ENCODE assay signal across 1 cellular context in the genomic region with DNA sequence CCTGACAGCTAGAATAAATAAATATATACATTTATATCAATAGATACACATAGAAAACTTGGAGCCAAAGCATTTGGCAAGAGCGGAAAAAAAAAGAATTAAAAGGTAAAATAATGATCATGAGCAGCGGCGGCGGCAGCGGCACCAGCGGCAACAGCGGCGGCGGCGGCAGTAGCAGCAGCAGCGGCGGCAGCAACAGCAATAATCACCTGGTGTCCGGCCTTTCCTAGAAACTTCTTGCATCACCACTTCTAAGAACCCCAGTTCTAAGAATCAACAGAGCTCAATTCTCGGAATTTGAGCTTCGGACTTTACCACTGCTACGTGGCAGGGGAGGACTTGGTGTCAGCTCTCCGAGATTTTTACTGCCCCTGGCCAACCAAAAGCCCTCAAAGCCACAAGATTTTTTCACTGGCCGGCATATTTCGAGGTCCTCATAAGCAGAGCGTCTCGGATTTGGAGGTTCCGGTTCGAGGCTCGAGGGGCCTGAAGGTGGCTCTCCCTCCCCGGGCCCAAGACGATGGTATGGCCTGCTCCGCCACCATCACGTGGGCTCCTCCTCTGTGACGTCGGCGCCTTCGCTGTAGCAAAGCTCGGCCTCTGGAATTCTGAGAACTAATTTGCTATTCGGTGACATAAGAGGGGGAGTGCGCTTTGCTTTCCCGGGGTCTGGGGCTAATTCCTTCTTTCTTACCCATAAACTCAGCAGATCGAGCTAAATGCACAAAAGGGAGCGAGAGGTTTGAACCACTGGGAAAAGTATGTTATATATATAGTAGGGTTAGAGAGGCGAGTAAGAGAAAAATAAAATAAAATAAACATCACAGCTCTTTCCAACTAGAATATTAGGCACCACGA.
TF ChIP-seq lines count a peak whose summit lies in the region.

A gene (minus strand): TSS at position 268 of the 858 bp plus-strand sequence. CDS start 11,775 bp downstream, outside the sequence.

TF ChIP-seq in HepG2, 621 proteins besides CTCF, POLR2A, EP300 and RAD21 (continued from another document and continues in another):
- TF ChIP-seq, protein P1, sequence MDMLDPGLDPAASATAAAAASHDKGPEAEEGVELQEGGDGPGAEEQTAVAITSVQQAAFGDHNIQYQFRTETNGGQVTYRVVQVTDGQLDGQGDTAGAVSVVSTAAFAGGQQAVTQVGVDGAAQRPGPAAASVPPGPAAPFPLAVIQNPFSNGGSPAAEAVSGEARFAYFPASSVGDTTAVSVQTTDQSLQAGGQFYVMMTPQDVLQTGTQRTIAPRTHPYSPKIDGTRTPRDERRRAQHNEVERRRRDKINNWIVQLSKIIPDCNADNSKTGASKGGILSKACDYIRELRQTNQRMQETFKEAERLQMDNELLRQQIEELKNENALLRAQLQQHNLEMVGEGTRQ (IDR thresholded peaks at IDR 0.05; ENCODE audit: low read depth, low read length), result peak; percentile 96
- TF ChIP-seq, protein P1 (CRISPR knock-in tag; IDR thresholded peaks at IDR 0.05; ENCODE audit: borderline replicate concordance), result peak; percentile 97; the same call in 1 of the 2 replicates
- TF ChIP-seq ZNF468 (CRISPR knock-in tag; IDR thresholded peaks at IDR 0.05) (no peak), TARDBP (CRISPR knock-in tag; IDR thresholded peaks at IDR 0.05) (peak; percentile 59), ZNF563 (CRISPR knock-in tag; IDR thresholded peaks at IDR 0.05) (no peak), HMG20B (CRISPR knock-in tag; conservative IDR thresholded peaks at IDR 0.05) (0 out of 2 replicates have a peak, but pooled peaks have one; percentile 24), ZSCAN21 (CRISPR knock-in tag; IDR thresholded peaks at IDR 0.05; ENCODE audit: borderline replicate concordance) (peak; percentile 55; the same call in 1 of the 2 replicates), ZNF709 (CRISPR knock-in tag; IDR thresholded peaks at IDR 0.05) (no peak), ZNF34 (CRISPR knock-in tag; IDR thresholded peaks at IDR 0.05; ENCODE audit: borderline replicate concordance) (0 out of 2 replicates have a peak, but pooled peaks have one; percentile 48), ZNF17 (CRISPR knock-in tag; IDR thresholded peaks at IDR 0.05) (no peak), ZNF451 (CRISPR knock-in tag; IDR thresholded peaks at IDR 0.05) (0 out of 2 replicates have a peak, but pooled peaks have one; percentile 45), HNF4A (CRISPR knock-in tag; IDR thresholded peaks at IDR 0.05) (peak; percentile 73), POLR2G (IDR thresholded peaks at IDR 0.05; ENCODE audit: low read depth, low read length) (peak; percentile 89), ZSCAN31 (CRISPR knock-in tag; IDR thresholded peaks at IDR 0.05; ENCODE audit: low read depth) (peak; percentile 77), ZNF616 (CRISPR knock-in tag; IDR thresholded peaks at IDR 0.05; ENCODE audit: low read depth) (peak; percentile 26; the same call in 1 of the 2 replicates), NR2F1 (CRISPR knock-in tag; IDR thresholded peaks at IDR 0.05) (peak in 1 of 2 experiments; percentile 33; a peak in 1 of 4 replicates), KLF12 (CRISPR knock-in tag; IDR thresholded peaks at IDR 0.05; ENCODE audit: borderline replicate concordance) (0 out of 2 replicates have a peak, but pooled peaks have one; percentile 24), ZNF678 (CRISPR knock-in tag; IDR thresholded peaks at IDR 0.05) (peak; percentile 76; the same call in 1 of the 2 replicates), ARHGAP35 (CRISPR knock-in tag; IDR thresholded peaks at IDR 0.05; ENCODE audit: borderline replicate concordance) (no peak; the same call in 1 of the 2 replicates), TP53 (CRISPR knock-in tag; conservative IDR thresholded peaks at IDR 0.05) (peak; percentile 86; the same call in 1 of the 2 replicates), ARNT2 (CRISPR knock-in tag; IDR thresholded peaks at IDR 0.05; ENCODE audit: low read depth) (peak; percentile 77), EHMT2 (IDR thresholded peaks at IDR 0.05; ENCODE audit: borderline replicate concordance, low read depth, low read length) (no peak), SNAPC2 (CRISPR knock-in tag; IDR thresholded peaks at IDR 0.05) (0 out of 2 replicates have a peak, but pooled peaks have one; percentile 31), ZNF577 (CRISPR knock-in tag; IDR thresholded peaks at IDR 0.05; ENCODE audit: borderline replicate concordance, low read depth) (no peak), ZNF776 (CRISPR knock-in tag; IDR thresholded peaks at IDR 0.05) (0 out of 2 replicates have a peak, but pooled peaks have one; percentile 39), MYC (CRISPR knock-in tag; IDR thresholded peaks at IDR 0.05; ENCODE audit: borderline replicate concordance) (0 out of 2 replicates have a peak, but pooled peaks have one; percentile 39), HMG20A (CRISPR knock-in tag; IDR thresholded peaks at IDR 0.05; ENCODE audit: borderline replicate concordance) (peak; percentile 66; the same call in 1 of the 2 replicates), ZNF383 (CRISPR knock-in tag; IDR thresholded peaks at IDR 0.05; ENCODE audit: borderline replicate concordance) (no peak), PPARG (CRISPR knock-in tag; conservative IDR thresholded peaks at IDR 0.05) (peak; percentile 27; the same call in 1 of the 2 replicates), ZNF335 (CRISPR knock-in tag; IDR thresholded peaks at IDR 0.05) (peak; percentile 72), ZMAT3 (CRISPR knock-in tag; conservative IDR thresholded peaks at IDR 0.05) (peak; percentile 78; the same call in 1 of the 2 replicates), ZNF549 (CRISPR knock-in tag; IDR thresholded peaks at IDR 0.05) (peak; percentile 47; the same call in 1 of the 2 replicates), DR1 (CRISPR knock-in tag; IDR thresholded peaks at IDR 0.05) (peak; percentile 70; the same call in 1 of the 2 replicates)
- TF ChIP-seq, protein P2, sequence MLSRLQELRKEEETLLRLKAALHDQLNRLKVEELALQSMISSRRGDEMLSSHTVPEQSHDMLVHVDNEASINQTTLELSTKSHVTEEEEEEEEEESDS (CRISPR knock-in tag; IDR thresholded peaks at IDR 0.05; ENCODE audit: borderline replicate concordance), result 0 out of 2 replicates have a peak, but pooled peaks have one; percentile 53
- TF ChIP-seq, protein P3, sequence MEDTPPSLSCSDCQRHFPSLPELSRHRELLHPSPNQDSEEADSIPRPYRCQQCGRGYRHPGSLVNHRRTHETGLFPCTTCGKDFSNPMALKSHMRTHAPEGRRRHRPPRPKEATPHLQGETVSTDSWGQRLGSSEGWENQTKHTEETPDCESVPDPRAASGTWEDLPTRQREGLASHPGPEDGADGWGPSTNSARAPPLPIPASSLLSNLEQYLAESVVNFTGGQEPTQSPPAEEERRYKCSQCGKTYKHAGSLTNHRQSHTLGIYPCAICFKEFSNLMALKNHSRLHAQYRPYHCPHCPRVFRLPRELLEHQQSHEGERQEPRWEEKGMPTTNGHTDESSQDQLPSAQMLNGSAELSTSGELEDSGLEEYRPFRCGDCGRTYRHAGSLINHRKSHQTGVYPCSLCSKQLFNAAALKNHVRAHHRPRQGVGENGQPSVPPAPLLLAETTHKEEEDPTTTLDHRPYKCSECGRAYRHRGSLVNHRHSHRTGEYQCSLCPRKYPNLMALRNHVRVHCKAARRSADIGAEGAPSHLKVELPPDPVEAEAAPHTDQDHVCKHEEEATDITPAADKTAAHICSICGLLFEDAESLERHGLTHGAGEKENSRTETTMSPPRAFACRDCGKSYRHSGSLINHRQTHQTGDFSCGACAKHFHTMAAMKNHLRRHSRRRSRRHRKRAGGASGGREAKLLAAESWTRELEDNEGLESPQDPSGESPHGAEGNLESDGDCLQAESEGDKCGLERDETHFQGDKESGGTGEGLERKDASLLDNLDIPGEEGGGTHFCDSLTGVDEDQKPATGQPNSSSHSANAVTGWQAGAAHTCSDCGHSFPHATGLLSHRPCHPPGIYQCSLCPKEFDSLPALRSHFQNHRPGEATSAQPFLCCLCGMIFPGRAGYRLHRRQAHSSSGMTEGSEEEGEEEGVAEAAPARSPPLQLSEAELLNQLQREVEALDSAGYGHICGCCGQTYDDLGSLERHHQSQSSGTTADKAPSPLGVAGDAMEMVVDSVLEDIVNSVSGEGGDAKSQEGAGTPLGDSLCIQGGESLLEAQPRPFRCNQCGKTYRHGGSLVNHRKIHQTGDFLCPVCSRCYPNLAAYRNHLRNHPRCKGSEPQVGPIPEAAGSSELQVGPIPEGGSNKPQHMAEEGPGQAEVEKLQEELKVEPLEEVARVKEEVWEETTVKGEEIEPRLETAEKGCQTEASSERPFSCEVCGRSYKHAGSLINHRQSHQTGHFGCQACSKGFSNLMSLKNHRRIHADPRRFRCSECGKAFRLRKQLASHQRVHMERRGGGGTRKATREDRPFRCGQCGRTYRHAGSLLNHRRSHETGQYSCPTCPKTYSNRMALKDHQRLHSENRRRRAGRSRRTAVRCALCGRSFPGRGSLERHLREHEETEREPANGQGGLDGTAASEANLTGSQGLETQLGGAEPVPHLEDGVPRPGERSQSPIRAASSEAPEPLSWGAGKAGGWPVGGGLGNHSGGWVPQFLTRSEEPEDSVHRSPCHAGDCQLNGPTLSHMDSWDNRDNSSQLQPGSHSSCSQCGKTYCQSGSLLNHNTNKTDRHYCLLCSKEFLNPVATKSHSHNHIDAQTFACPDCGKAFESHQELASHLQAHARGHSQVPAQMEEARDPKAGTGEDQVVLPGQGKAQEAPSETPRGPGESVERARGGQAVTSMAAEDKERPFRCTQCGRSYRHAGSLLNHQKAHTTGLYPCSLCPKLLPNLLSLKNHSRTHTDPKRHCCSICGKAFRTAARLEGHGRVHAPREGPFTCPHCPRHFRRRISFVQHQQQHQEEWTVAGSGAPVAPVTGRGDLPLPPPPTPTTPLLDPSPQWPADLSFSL (CRISPR knock-in tag; IDR thresholded peaks at IDR 0.05), result no peak
- TF ChIP-seq, protein P4, sequence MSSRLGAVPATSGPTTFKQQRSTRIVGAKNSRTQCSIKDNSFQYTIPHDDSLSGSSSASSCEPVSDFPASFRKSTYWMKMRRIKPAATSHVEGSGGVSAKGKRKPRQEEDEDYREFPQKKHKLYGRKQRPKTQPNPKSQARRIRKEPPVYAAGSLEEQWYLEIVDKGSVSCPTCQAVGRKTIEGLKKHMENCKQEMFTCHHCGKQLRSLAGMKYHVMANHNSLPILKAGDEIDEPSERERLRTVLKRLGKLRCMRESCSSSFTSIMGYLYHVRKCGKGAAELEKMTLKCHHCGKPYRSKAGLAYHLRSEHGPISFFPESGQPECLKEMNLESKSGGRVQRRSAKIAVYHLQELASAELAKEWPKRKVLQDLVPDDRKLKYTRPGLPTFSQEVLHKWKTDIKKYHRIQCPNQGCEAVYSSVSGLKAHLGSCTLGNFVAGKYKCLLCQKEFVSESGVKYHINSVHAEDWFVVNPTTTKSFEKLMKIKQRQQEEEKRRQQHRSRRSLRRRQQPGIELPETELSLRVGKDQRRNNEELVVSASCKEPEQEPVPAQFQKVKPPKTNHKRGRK (CRISPR knock-in tag; IDR thresholded peaks at IDR 0.05), result no peak
- TF ChIP-seq, protein P5, sequence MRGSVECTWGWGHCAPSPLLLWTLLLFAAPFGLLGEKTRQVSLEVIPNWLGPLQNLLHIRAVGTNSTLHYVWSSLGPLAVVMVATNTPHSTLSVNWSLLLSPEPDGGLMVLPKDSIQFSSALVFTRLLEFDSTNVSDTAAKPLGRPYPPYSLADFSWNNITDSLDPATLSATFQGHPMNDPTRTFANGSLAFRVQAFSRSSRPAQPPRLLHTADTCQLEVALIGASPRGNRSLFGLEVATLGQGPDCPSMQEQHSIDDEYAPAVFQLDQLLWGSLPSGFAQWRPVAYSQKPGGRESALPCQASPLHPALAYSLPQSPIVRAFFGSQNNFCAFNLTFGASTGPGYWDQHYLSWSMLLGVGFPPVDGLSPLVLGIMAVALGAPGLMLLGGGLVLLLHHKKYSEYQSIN (CRISPR knock-in tag; IDR thresholded peaks at IDR 0.05; ENCODE audit: borderline replicate concordance), result no peak
- TF ChIP-seq, protein P6, sequence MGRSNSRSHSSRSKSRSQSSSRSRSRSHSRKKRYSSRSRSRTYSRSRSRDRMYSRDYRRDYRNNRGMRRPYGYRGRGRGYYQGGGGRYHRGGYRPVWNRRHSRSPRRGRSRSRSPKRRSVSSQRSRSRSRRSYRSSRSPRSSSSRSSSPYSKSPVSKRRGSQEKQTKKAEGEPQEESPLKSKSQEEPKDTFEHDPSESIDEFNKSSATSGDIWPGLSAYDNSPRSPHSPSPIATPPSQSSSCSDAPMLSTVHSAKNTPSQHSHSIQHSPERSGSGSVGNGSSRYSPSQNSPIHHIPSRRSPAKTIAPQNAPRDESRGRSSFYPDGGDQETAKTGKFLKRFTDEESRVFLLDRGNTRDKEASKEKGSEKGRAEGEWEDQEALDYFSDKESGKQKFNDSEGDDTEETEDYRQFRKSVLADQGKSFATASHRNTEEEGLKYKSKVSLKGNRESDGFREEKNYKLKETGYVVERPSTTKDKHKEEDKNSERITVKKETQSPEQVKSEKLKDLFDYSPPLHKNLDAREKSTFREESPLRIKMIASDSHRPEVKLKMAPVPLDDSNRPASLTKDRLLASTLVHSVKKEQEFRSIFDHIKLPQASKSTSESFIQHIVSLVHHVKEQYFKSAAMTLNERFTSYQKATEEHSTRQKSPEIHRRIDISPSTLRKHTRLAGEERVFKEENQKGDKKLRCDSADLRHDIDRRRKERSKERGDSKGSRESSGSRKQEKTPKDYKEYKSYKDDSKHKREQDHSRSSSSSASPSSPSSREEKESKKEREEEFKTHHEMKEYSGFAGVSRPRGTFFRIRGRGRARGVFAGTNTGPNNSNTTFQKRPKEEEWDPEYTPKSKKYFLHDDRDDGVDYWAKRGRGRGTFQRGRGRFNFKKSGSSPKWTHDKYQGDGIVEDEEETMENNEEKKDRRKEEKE (IDR thresholded peaks at IDR 0.05), result no peak
- TF ChIP-seq, protein P7, sequence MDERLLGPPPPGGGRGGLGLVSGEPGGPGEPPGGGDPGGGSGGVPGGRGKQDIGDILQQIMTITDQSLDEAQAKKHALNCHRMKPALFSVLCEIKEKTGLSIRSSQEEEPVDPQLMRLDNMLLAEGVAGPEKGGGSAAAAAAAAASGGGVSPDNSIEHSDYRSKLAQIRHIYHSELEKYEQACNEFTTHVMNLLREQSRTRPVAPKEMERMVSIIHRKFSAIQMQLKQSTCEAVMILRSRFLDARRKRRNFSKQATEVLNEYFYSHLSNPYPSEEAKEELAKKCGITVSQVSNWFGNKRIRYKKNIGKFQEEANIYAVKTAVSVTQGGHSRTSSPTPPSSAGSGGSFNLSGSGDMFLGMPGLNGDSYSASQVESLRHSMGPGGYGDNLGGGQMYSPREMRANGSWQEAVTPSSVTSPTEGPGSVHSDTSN (CRISPR knock-in tag; IDR thresholded peaks at IDR 0.05), result no peak
- TF ChIP-seq, protein P8, sequence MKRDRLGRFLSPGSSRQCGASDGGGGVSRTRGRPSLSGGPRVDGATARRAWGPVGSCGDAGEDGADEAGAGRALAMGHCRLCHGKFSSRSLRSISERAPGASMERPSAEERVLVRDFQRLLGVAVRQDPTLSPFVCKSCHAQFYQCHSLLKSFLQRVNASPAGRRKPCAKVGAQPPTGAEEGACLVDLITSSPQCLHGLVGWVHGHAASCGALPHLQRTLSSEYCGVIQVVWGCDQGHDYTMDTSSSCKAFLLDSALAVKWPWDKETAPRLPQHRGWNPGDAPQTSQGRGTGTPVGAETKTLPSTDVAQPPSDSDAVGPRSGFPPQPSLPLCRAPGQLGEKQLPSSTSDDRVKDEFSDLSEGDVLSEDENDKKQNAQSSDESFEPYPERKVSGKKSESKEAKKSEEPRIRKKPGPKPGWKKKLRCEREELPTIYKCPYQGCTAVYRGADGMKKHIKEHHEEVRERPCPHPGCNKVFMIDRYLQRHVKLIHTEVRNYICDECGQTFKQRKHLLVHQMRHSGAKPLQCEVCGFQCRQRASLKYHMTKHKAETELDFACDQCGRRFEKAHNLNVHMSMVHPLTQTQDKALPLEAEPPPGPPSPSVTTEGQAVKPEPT (CRISPR knock-in tag; IDR thresholded peaks at IDR 0.05; ENCODE audit: low read depth), result peak; percentile 78; the same call in 1 of the 2 replicates
